In the genomic region with DNA sequence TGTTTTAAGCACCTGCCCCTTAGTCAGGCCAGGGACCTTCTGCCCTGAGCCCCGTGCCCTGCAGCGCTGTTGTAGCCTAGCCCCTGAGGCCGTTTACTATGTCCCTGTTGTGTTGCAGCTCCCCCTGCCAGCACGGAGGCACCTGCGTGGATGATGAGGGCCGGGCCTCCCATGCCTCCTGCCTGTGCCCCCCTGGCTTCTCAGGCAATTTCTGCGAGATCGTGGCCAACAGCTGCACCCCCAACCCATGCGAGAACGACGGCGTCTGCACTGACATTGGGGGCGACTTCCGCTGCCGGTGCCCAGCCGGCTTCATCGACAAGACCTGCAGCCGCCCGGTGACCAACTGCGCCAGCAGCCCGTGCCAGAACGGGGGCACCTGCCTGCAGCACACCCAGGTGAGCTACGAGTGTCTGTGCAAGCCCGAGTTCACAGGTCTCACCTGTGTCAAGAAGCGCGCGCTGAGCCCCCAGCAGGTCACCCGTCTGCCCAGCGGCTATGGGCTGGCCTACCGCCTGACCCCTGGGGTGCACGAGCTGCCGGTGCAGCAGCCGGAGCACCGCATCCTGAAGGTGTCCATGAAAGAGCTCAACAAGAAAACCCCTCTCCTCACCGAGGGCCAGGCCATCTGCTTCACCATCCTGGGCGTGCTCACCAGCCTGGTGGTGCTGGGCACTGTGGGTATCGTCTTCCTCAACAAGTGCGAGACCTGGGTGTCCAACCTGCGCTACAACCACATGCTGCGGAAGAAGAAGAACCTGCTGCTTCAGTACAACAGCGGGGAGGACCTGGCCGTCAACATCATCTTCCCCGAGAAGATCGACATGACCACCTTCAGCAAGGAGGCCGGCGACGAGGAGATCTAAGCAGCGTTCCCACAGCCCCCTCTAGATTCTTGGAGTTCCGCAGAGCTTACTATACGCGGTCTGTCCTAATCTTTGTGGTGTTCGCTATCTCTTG, we compare ENCODE assay signal across 21 cellular contexts. TPM values are rescaled to one million over a fixed set of nuclear protein-coding genes. Genes with fewer than 3 reads are reported as not detected.
DNase-seq lines count a peak whose midpoint lies in the region; ATAC-seq and TF ChIP-seq lines count a peak whose summit lies in the region.
"Had no signal": no experiment of that assay in that cellular context is flagged by ENCODE, and none has a peak within 500 bp of the region (broad histone marks: within the 10 kb centered on the region; RNA-seq: fewer than 3 reads in every experiment).

No MANE protein-coding gene starts in this region.

- TF ChIP-seq CTCF in adrenal gland (IDR thresholded peaks at IDR 0.05) (no peak), right lobe of liver (IDR thresholded peaks at IDR 0.05) (no peak), sigmoid colon (IDR thresholded peaks at IDR 0.05) (no peak)

- H3K4me1 ChIP-seq in adrenal gland (replicated peaks in 1 of 2) (no peaks in the 10 kb centered on the region), right lobe of liver (no peaks in the 10 kb centered on the region), sigmoid colon (no peaks in the 10 kb centered on the region)

- no peaks in the 10 kb centered on the region for H3K9me3 ChIP-seq in adrenal gland (replicated peaks in 1 of 3)
- no peaks in the 10 kb centered on the region for H3K9me3 ChIP-seq in right lobe of liver
- H3K9me3 ChIP-seq in sigmoid colon, result no peaks in the 10 kb centered on the region
- H3K9me3 ChIP-seq: BLaER1 treated with 17β-estradiol and CSF1 and Interleukin-3, amounts not matched to agents 10 nM and 100 nM had no signal

- 90 to 91% (median 91%) methylated on average over 31 to 52 of the region's 52 CpGs for WGBS in adrenal gland, 4 donors
- WGBS in right lobe of liver (ENCODE audit: insufficient coverage, low coverage, low lambda C conversion rate, missing lambda C conversion rate), result 83% methylated on average over 12 of the region's 52 CpGs
- 91 to 92% methylated on average over 52 of the region's 52 CpGs for WGBS in sigmoid colon, 2 donors

- peak; percentile 31 for DNase-seq in activated effector memory CD4-positive, alpha-beta T cell treated with anti-CD3 and anti-CD28 coated beads, Interleukin-2, amount 50 U/mL, for 16 hours
- no peak for DNase-seq in activated effector memory CD4-positive, alpha-beta T cell treated with Interleukin-2 at 50 U/mL for 16 hours
- DNase-seq in adrenal gland (peak in 4 of 7 donors; percentile 8 to 53 (median 21)), right lobe of liver (peak in 2 of 3 donors; percentile 30), sigmoid colon (peak; percentile 50), T-helper 2 cell (no peak), COLO668 (lab: John Stamatoyannopoulos, UW; ENCODE audit: unreplicated experiment) (no peak)
- DNase-seq: DND-41, Karpas-422, MM.1S, NCI-H1092 treated with DMSO at 0.1 percent for 48 hours, NCI-H1694 treated with DMSO at 0.1 percent for 48 hours, NCI-H2107, NCI-H2227 treated with DMSO at 0.1 percent for 48 hours, NCI-H524 treated with DMSO at 0.1 percent for 48 hours, SHP77 had no signal

- no peak for TF ChIP-seq EP300 in sigmoid colon (IDR thresholded peaks at IDR 0.05)

- H3K27ac ChIP-seq in adrenal gland (no peak overlapping the region), right lobe of liver (no peak overlapping the region), sigmoid colon (no peak overlapping the region)
- H3K27ac ChIP-seq: BLaER1 treated with 17β-estradiol and CSF1 and Interleukin-3, amounts not matched to agents 10 nM and 100 nM had no signal

- TF ChIP-seq POLR2A in adrenal gland (IDR thresholded peaks at IDR 0.05) (no peak), right lobe of liver (IDR thresholded peaks at IDR 0.05) (no peak), sigmoid colon (IDR thresholded peaks at IDR 0.05) (no peak)

- ATAC-seq in right lobe of liver, result no peak
- no peak for ATAC-seq in GM19035 (IDR thresholded peaks at IDR 0.05; ENCODE audit: unreplicated experiment)
- ATAC-seq: Panc1 had no signal

- peaks cover 0 to 8% of the 10 kb centered on the region in 2 donors for H3K36me3 ChIP-seq in adrenal gland (replicated peaks in 1 of 2)
- no peaks in the 10 kb centered on the region for H3K36me3 ChIP-seq in right lobe of liver
- H3K36me3 ChIP-seq in sigmoid colon, result no peaks in the 10 kb centered on the region
- H3K36me3 ChIP-seq: BLaER1 treated with 17β-estradiol and CSF1 and Interleukin-3, amounts not matched to agents 10 nM and 100 nM had no signal

- intact Hi-C loops in adrenal gland (cut with DNase I), result no loop called here
- intact Hi-C loops in right lobe of liver (cut with DNase I), result no loop called here
- intact Hi-C loops in sigmoid colon (cut with DNase I), result no loop called here

- H3K4me3 ChIP-seq in adrenal gland (no peak overlapping the region), right lobe of liver (no peak overlapping the region), sigmoid colon (no peak overlapping the region)
- H3K4me3 ChIP-seq: BLaER1 treated with 17β-estradiol and CSF1 and Interleukin-3, amounts not matched to agents 10 nM and 100 nM had no signal

- no peaks in the 10 kb centered on the region for H3K27me3 ChIP-seq in adrenal gland
- no peaks in the 10 kb centered on the region for H3K27me3 ChIP-seq in right lobe of liver
- H3K27me3 ChIP-seq in sigmoid colon, result peaks cover 0 to 24% (median 9%) of the 10 kb centered on the region in 3 donors

RNA-seq across cellular contexts. Expression of a gene that starts 7.6 kb away (rescaled TPM):
- total RNA-seq in adrenal gland, result 1,000 to 10,000 TPM; 1,488 to 2,787 (median 2,011) TPM
- polyA plus RNA-seq in adrenal gland, result 1,000 to 10,000 TPM in 1 of 3 donors, 100 to 1,000 TPM in 2; 426 to 1,401 (median 972) TPM
- total RNA-seq in right lobe of liver, result 10 to 100 TPM in 1 of 6 experiments, 1 to 10 TPM in 2, not detected in 3; 1.7 to 13.4 (median 3.8) TPM
- total RNA-seq in sigmoid colon, result under 1 TPM in 1 of 4 donors, not detected in 3; 0.36 TPM
- polyA plus RNA-seq in sigmoid colon, result 1 to 10 TPM in 1 of 3 donors, under 1 TPM in 1, not detected in 1; 0.46 to 1.2 TPM
- total RNA-seq: CD8-positive, alpha-beta memory T cell; H4 had no signal
- polyA plus RNA-seq: CD8-positive, alpha-beta memory T cell had no signal

Comparison
In these comparisons a context has a peak if more than half of its experiments do, and no peak if none do; other contexts are left out.
1. DNase-seq: peak in activated effector memory CD4-positive, alpha-beta T cell treated with anti-CD3 and anti-CD28 coated beads, Interleukin-2, amount 50 U/mL, for 16 hours (single experiment), adrenal gland (4 of 7), right lobe of liver (2 of 3) and sigmoid colon (single experiment); none in activated effector memory CD4-positive, alpha-beta T cell treated with Interleukin-2 at 50 U/mL for 16 hours (single experiment), T-helper 2 cell (0 of 5) and COLO668 (single experiment).
2. RNA of a gene that starts 7.6 kb away (total RNA-seq): 1,488 to 2,787 TPM in adrenal gland; 1.7 to 13.4 TPM in right lobe of liver and 0.36 TPM in sigmoid colon; every median in the first group is over 100 times any median in the second.